Comparison of ENCODE assay signal across 8 cellular contexts in the genomic region with DNA sequence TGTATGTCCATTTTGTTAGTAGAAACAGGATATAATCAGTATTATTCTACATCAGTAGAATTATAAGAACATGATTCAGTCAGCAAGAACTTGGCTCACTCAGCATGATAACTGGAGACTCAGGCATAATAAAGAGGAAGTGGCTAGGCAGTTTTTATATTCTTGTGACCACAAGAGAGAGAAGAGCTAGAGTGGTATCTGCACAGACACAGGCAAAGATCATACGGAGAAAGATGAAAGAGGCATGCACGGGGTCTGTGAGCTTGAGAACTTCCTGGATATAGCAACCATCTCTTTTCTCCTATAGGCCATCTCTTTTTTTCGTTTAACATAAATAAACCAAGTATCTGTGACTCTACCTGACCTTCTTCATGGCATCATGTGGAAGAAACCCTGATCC. TPM values are rescaled to one million over a fixed set of nuclear protein-coding genes. Genes with fewer than 3 reads are reported as not detected.
DNase-seq lines count a peak whose midpoint lies in the region; ATAC-seq and TF ChIP-seq lines count a peak whose summit lies in the region.

No MANE protein-coding gene starts in this region.

- H3K4me3 ChIP-seq in GM06990 (replicated peaks; ENCODE audit: low read depth, low read length) (no peak overlapping the region), left ventricle myocardium inferior (no peak overlapping the region), upper lobe of right lung (no peak overlapping the region)

- ATAC-seq in GM21515 (IDR thresholded peaks at IDR 0.05; ENCODE audit: unreplicated experiment) = peak; percentile 97
- peak; percentile 90 for ATAC-seq in upper lobe of right lung

- H3K27ac Mint-ChIP-seq in IgD-negative memory B cell (peak overlapping the region; percentile 4 to 85 (median 60)), glutamatergic neuron (ENCODE audit: unreplicated experiment) (no peak overlapping the region)
- H3K27ac Mint-ChIP-seq in activated CD4-positive, alpha-beta memory T cell treated with anti-CD3 and anti-CD28 coated beads, Interleukin-2, amount 10 ng/mL, durations not matched to agents 7 days and 5 days = peak overlapping the region; percentile 67

- H3K27ac ChIP-seq in left ventricle myocardium inferior (replicated peaks) (peak overlapping the region; percentile 45), upper lobe of right lung (peak overlapping the region; percentile 55)

- H3K4me3 Mint-ChIP-seq in IgD-negative memory B cell = peak overlapping the region in 2 of 4 donors; percentile 55 to 69
- peak overlapping the region; percentile 11 for H3K4me3 Mint-ChIP-seq in activated CD4-positive, alpha-beta memory T cell treated with anti-CD3 and anti-CD28 coated beads, Interleukin-2, amount 10 ng/mL, durations not matched to agents 7 days and 5 days
- H3K4me3 Mint-ChIP-seq in glutamatergic neuron (ENCODE audit: unreplicated experiment) = no peak overlapping the region

- intact Hi-C loops in left ventricle myocardium inferior (cut with micrococcal nuclease) = no loop called here
- intact Hi-C loops in upper lobe of right lung (cut with DNase I) = no loop called here

- DNase-seq in GM06990 (ENCODE audit: extremely low read depth, insufficient read length) (peak; percentile 76), left ventricle myocardium inferior (no peak), upper lobe of right lung (no peak), NCI-H748 treated with DMSO at 0.1 percent for 48 hours (lab: John Stamatoyannopoulos, UW) (no peak), glutamatergic neuron (no peak)
- peak; percentile 65 for DNase-seq in activated CD4-positive, alpha-beta memory T cell treated with anti-CD3 and anti-CD28 coated beads, Interleukin-2, amount 10 ng/mL, durations not matched to agents 7 days and 5 days

- TF ChIP-seq CTCF in GM06990 (IDR thresholded peaks at IDR 0.05; ENCODE audit: insufficient read depth, low read length, poor library complexity, severe bottlenecking) = no peak
- no peak for TF ChIP-seq CTCF in left ventricle myocardium inferior (IDR thresholded peaks at IDR 0.05; ENCODE audit: borderline replicate concordance)
- TF ChIP-seq CTCF in upper lobe of right lung (IDR thresholded peaks at IDR 0.05) = no peak
- no peak for TF ChIP-seq CTCF in glutamatergic neuron (IDR thresholded peaks at IDR 0.05; ENCODE audit: partially characterized antibody, unreplicated experiment)

- no peaks in the 10 kb centered on the region for H3K9me3 ChIP-seq in left ventricle myocardium inferior (replicated peaks)
- no peaks in the 10 kb centered on the region for H3K9me3 ChIP-seq in upper lobe of right lung

- no peaks in the 10 kb centered on the region for H3K27me3 ChIP-seq in GM06990 (replicated peaks; ENCODE audit: control insufficient read depth, insufficient read depth, low read length)
- no peaks in the 10 kb centered on the region for H3K27me3 ChIP-seq in left ventricle myocardium inferior (ENCODE audit: low read depth)
- H3K27me3 ChIP-seq in upper lobe of right lung = no peaks in the 10 kb centered on the region

- CTCF ChIA-PET in activated CD4-positive, alpha-beta memory T cell treated with anti-CD3 and anti-CD28 coated beads, Interleukin-2, amount 10 ng/mL, durations not matched to agents 7 days and 5 days (lab: Charles Lee) = interaction anchor here (0.5 to 3.2 kb wide), 3 partner anchors 13 to 49 kb away, joined by 3 to 32 read pairs (median 3); no protein-coding TSS in a partner anchor

- peaks cover 2% of the 10 kb centered on the region for H3K36me3 Mint-ChIP-seq in IgD-negative memory B cell
- peaks cover 19% of the 10 kb centered on the region for H3K36me3 Mint-ChIP-seq in activated CD4-positive, alpha-beta memory T cell treated with anti-CD3 and anti-CD28 coated beads, Interleukin-2, amount 10 ng/mL, durations not matched to agents 7 days and 5 days (ENCODE audit: low read depth)
- H3K36me3 Mint-ChIP-seq in glutamatergic neuron (ENCODE audit: unreplicated experiment) = peaks cover 10% of the 10 kb centered on the region

- peaks cover 47% of the 10 kb centered on the region for H3K4me1 ChIP-seq in left ventricle myocardium inferior
- peaks cover 19% of the 10 kb centered on the region for H3K4me1 ChIP-seq in upper lobe of right lung

- H3K9me3 Mint-ChIP-seq in IgD-negative memory B cell (no peaks in the 10 kb centered on the region), glutamatergic neuron (ENCODE audit: unreplicated experiment) (peaks cover 1% of the 10 kb centered on the region)
- peaks cover 6% of the 10 kb centered on the region for H3K9me3 Mint-ChIP-seq in activated CD4-positive, alpha-beta memory T cell treated with anti-CD3 and anti-CD28 coated beads, Interleukin-2, amount 10 ng/mL, durations not matched to agents 7 days and 5 days

- H3K4me1 Mint-ChIP-seq in IgD-negative memory B cell = peaks cover 28 to 58% (median 55%) of the 10 kb centered on the region in 3 donors
- H3K4me1 Mint-ChIP-seq in activated CD4-positive, alpha-beta memory T cell treated with anti-CD3 and anti-CD28 coated beads, Interleukin-2, amount 10 ng/mL, durations not matched to agents 7 days and 5 days = peaks cover 64% of the 10 kb centered on the region
- H3K4me1 Mint-ChIP-seq in glutamatergic neuron (ENCODE audit: low read depth, unreplicated experiment) = peaks cover 22% of the 10 kb centered on the region

- H3K36me3 ChIP-seq in GM06990 (ENCODE audit: control insufficient read depth, insufficient read depth, low read length) = no peaks in the 10 kb centered on the region
- no peaks in the 10 kb centered on the region for H3K36me3 ChIP-seq in left ventricle myocardium inferior
- no peaks in the 10 kb centered on the region for H3K36me3 ChIP-seq in upper lobe of right lung

- POLR2A ChIA-PET in activated CD4-positive, alpha-beta memory T cell treated with anti-CD3 and anti-CD28 coated beads, Interleukin-2, amount 10 ng/mL, durations not matched to agents 7 days and 5 days (lab: Charles Lee) = interaction anchor here (0.6 to 5.4 kb wide), 7 partner anchors 11 to 1583 kb away, joined by 3 to 30 read pairs (median 3); a partner anchor contains a TSS

- H3K27me3 Mint-ChIP-seq in IgD-negative memory B cell (no peaks in the 10 kb centered on the region), glutamatergic neuron (ENCODE audit: unreplicated experiment) (peaks cover 1% of the 10 kb centered on the region)
- no peaks in the 10 kb centered on the region for H3K27me3 Mint-ChIP-seq in activated CD4-positive, alpha-beta memory T cell treated with anti-CD3 and anti-CD28 coated beads, Interleukin-2, amount 10 ng/mL, durations not matched to agents 7 days and 5 days

RNA-seq across cellular contexts. Expression of a gene that starts 46.8 kb away (rescaled TPM):
- 16.7 TPM for polyA plus RNA-seq in IgD-negative memory B cell
- total RNA-seq in activated CD4-positive, alpha-beta memory T cell treated with anti-CD3 and anti-CD28 coated beads, Interleukin-2, amount 10 ng/mL, durations not matched to agents 7 days and 5 days = 10 to 100 TPM; 41.3 to 42.2 TPM
- total RNA-seq in left ventricle myocardium inferior = 6.5 TPM
- 26.0 TPM for total RNA-seq in upper lobe of right lung
- total RNA-seq in glutamatergic neuron (ENCODE audit: unreplicated experiment) = 61.0 TPM

Comparison
In these comparisons a context has a peak if more than half of its experiments do, and no peak if none do; other contexts are left out.
1. DNase-seq: peak in GM06990 (single experiment) and activated CD4-positive, alpha-beta memory T cell treated with anti-CD3 and anti-CD28 coated beads, Interleukin-2, amount 10 ng/mL, durations not matched to agents 7 days and 5 days (single experiment); none in left ventricle myocardium inferior (single experiment), upper lobe of right lung (single experiment), NCI-H748 treated with DMSO at 0.1 percent for 48 hours (single experiment) and glutamatergic neuron (single experiment).